ENCODE assay signal across 11 cellular contexts in the genomic region with DNA sequence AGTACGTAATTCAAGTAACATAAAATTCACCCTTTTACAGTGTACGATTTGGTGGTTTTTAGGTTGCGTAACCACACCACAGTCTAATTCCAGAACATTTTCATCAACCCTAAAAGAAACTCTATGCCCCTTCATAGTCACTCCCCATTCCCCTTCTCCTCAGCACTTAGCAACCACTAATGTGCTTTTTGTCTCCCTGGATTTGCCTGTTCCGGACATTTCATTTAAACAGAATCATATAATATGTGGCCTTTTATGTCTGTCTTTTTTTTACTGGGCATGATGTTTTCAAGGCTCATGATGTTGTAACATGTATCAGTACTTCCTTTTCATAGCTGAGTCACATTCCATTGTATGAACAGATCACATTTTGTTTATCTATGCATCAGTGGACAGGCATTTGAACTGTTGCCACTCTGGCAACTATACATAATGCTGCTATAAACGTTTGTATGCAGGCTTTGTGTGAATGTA. TPM values are rescaled to one million over a fixed set of nuclear protein-coding genes. Genes with fewer than 3 reads are reported as not detected.
DNase-seq lines count a peak whose midpoint lies in the region; ATAC-seq and TF ChIP-seq lines count a peak whose summit lies in the region.
"Had no signal": no experiment of that assay in that cellular context is flagged by ENCODE, and none has a peak within 500 bp of the region (broad histone marks: within the 10 kb centered on the region; RNA-seq: fewer than 3 reads in every experiment).

No MANE protein-coding gene starts in this region.

- TF ChIP-seq CTCF in CD14-positive monocyte (IDR thresholded peaks at IDR 0.05): no peak
- TF ChIP-seq CTCF in astrocyte of the cerebellum (IDR thresholded peaks at IDR 0.05; ENCODE audit: low read depth, low read length, missing control alignments): no peak
- TF ChIP-seq CTCF in uterus (IDR thresholded peaks at IDR 0.05): no peak
- no peak for TF ChIP-seq CTCF in WTC11 (IDR thresholded peaks at IDR 0.05)

- H3K4me3 ChIP-seq in MG63 (no peak overlapping the region), astrocyte of the cerebellum (ENCODE audit: low read depth, low read length) (no peak overlapping the region), uterus (no peak overlapping the region)

- H3K27me3 ChIP-seq in MG63: no peaks in the 10 kb centered on the region
- no peaks in the 10 kb centered on the region for H3K27me3 ChIP-seq in uterus

- POLR2A ChIA-PET in WTC11 (lab: Charles Lee): no interaction called here

- H3K27me3 Mint-ChIP-seq in CD14-positive monocyte (ENCODE audit: low read depth in 3 of 3) (peaks cover 0 to 2% (median 1%) of the 10 kb centered on the region in 3 donors), WTC11 (ENCODE audit: low read depth) (no peaks in the 10 kb centered on the region)

- intact Hi-C loops in CD14-positive monocyte (cut with micrococcal nuclease) (no loop called here), uterus (cut with DNase I; ENCODE audit: low total_unique reads) (no loop called here)

- no peak for TF ChIP-seq POLR2A in uterus (IDR thresholded peaks at IDR 0.05)

- H3K4me1 Mint-ChIP-seq in CD14-positive monocyte (peaks cover 21% of the 10 kb centered on the region), WTC11 (no peaks in the 10 kb centered on the region)

- no peak overlapping the region for H3K27ac ChIP-seq in uterus

- H3K36me3 Mint-ChIP-seq in CD14-positive monocyte (no peaks in the 10 kb centered on the region), WTC11 (peaks cover 80% of the 10 kb centered on the region)

- H3K9me3 Mint-ChIP-seq in CD14-positive monocyte (peaks cover 15 to 27% (median 17%) of the 10 kb centered on the region in 7 donors), WTC11 (peaks cover 7% of the 10 kb centered on the region)

- in situ Hi-C loops in astrocyte of the cerebellum (cut with HindIII; ENCODE audit: low sequenced_read_pairs): no loop called here

- no peak for ATAC-seq in WTC11
- no peak for ATAC-seq in activated CD4-positive, CD25-positive, alpha-beta regulatory T cell treated with anti-CD3 and anti-CD28 coated beads, Interleukin-2, amount 50 U/mL, for 24 hours
- ATAC-seq: activated naive CD4-positive, alpha-beta T cell treated with anti-CD3 and anti-CD28 coated beads, Interleukin-2, amount 50 U/mL, for 72 hours; right cardiac atrium had no signal

- H3K36me3 ChIP-seq in MG63: peaks cover 10% of the 10 kb centered on the region
- no peaks in the 10 kb centered on the region for H3K36me3 ChIP-seq in uterus

- CTCF ChIA-PET in WTC11 (lab: Charles Lee): no interaction called here

- DNase-seq in CD14-positive monocyte (ENCODE audit: low spot score): no peak
- peak; percentile 50 for DNase-seq in MG63
- peak; percentile 11 for DNase-seq in astrocyte of the cerebellum (ENCODE audit: low read depth)
- peak; percentile 57 for DNase-seq in kidney tubule cell (ENCODE audit: low spot score)
- no peak for DNase-seq in uterus
- no peak for DNase-seq in WTC11 (ENCODE audit: low spot score)
- DNase-seq in activated CD4-positive, alpha-beta T cell treated with anti-CD3 and anti-CD28 coated beads for 48 hours: no peak
- DNase-seq: Caco-2, right cardiac atrium had no signal

- H3K4me1 ChIP-seq in uterus: no peaks in the 10 kb centered on the region
- H3K4me1 ChIP-seq: Caco-2 had no signal

- peak overlapping the region in 1 of 2 donors; percentile 31 for H3K4me3 Mint-ChIP-seq in CD14-positive monocyte
- no peak overlapping the region for H3K4me3 Mint-ChIP-seq in WTC11

- H3K9me3 ChIP-seq in MG63 (peaks cover 9% of the 10 kb centered on the region), uterus (peaks cover 0 to 9% of the 10 kb centered on the region in 2 donors)

- H3K27ac Mint-ChIP-seq in CD14-positive monocyte (peak overlapping the region in 5 of 7 donors; percentile 8 to 92 (median 88)), WTC11 (no peak overlapping the region)
- H3K27ac Mint-ChIP-seq: activated naive CD4-positive, alpha-beta T cell treated with anti-CD3 and anti-CD28 coated beads, Interleukin-2, amount 50 U/mL, for 72 hours had no signal

TF ChIP-seq in WTC11, 78 proteins besides CTCF, POLR2A, EP300 and RAD21:
- TF ChIP-seq, protein P1, sequence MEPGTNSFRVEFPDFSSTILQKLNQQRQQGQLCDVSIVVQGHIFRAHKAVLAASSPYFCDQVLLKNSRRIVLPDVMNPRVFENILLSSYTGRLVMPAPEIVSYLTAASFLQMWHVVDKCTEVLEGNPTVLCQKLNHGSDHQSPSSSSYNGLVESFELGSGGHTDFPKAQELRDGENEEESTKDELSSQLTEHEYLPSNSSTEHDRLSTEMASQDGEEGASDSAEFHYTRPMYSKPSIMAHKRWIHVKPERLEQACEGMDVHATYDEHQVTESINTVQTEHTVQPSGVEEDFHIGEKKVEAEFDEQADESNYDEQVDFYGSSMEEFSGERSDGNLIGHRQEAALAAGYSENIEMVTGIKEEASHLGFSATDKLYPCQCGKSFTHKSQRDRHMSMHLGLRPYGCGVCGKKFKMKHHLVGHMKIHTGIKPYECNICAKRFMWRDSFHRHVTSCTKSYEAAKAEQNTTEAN (CRISPR knock-in tag; IDR thresholded peaks at IDR 0.05): no peak
- TF ChIP-seq NFE2L1 (CRISPR knock-in tag; IDR thresholded peaks at IDR 0.05) (no peak), ELF4 (CRISPR knock-in tag; IDR thresholded peaks at IDR 0.05; ENCODE audit: low read depth) (no peak), SP1 (CRISPR knock-in tag; conservative IDR thresholded peaks at IDR 0.05) (no peak), MXD4 (CRISPR knock-in tag; IDR thresholded peaks at IDR 0.05; ENCODE audit: borderline replicate concordance) (no peak), ZBTB21 (CRISPR knock-in tag; IDR thresholded peaks at IDR 0.05; ENCODE audit: borderline replicate concordance) (no peak), ETV6 (CRISPR knock-in tag; IDR thresholded peaks at IDR 0.05) (no peak), ZNF396 (CRISPR knock-in tag; IDR thresholded peaks at IDR 0.05; ENCODE audit: borderline replicate concordance) (no peak), HMGA2 (CRISPR knock-in tag; IDR thresholded peaks at IDR 0.05) (no peak)
- TF ChIP-seq, protein P2, sequence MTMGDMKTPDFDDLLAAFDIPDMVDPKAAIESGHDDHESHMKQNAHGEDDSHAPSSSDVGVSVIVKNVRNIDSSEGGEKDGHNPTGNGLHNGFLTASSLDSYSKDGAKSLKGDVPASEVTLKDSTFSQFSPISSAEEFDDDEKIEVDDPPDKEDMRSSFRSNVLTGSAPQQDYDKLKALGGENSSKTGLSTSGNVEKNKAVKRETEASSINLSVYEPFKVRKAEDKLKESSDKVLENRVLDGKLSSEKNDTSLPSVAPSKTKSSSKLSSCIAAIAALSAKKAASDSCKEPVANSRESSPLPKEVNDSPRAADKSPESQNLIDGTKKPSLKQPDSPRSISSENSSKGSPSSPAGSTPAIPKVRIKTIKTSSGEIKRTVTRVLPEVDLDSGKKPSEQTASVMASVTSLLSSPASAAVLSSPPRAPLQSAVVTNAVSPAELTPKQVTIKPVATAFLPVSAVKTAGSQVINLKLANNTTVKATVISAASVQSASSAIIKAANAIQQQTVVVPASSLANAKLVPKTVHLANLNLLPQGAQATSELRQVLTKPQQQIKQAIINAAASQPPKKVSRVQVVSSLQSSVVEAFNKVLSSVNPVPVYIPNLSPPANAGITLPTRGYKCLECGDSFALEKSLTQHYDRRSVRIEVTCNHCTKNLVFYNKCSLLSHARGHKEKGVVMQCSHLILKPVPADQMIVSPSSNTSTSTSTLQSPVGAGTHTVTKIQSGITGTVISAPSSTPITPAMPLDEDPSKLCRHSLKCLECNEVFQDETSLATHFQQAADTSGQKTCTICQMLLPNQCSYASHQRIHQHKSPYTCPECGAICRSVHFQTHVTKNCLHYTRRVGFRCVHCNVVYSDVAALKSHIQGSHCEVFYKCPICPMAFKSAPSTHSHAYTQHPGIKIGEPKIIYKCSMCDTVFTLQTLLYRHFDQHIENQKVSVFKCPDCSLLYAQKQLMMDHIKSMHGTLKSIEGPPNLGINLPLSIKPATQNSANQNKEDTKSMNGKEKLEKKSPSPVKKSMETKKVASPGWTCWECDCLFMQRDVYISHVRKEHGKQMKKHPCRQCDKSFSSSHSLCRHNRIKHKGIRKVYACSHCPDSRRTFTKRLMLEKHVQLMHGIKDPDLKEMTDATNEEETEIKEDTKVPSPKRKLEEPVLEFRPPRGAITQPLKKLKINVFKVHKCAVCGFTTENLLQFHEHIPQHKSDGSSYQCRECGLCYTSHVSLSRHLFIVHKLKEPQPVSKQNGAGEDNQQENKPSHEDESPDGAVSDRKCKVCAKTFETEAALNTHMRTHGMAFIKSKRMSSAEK (CRISPR knock-in tag; IDR thresholded peaks at IDR 0.05; ENCODE audit: borderline replicate concordance): no peak
- TF ChIP-seq, protein P3, sequence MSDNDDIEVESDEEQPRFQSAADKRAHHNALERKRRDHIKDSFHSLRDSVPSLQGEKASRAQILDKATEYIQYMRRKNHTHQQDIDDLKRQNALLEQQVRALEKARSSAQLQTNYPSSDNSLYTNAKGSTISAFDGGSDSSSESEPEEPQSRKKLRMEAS (CRISPR knock-in tag; IDR thresholded peaks at IDR 0.05): no peak

RNA-seq across cellular contexts. Expression of a gene that starts 20.8 kb away (rescaled TPM):
- under 1 TPM; 0.57 to 0.76 TPM for polyA plus RNA-seq in CD14-positive monocyte
- total RNA-seq in MG63 (2014; rRNA removed; shearing (Covaris generic); ENCODE audit: low replicate concordance): 1.8 and 2.8 TPM in 2 replicates
- total RNA-seq in uterus: 10 to 100 TPM in 2 of 4 donors, 1 to 10 TPM in 2; 5.9 to 53.2 (median 22.4) TPM
- 38.8 to 47.7 TPM (median 47.5 TPM) in 3 replicates for total RNA-seq in WTC11 (2021)

Comparison
In these comparisons a context has a peak if more than half of its experiments do, and no peak if none do; other contexts are left out.
1. DNase-seq: peak in MG63 (single experiment), astrocyte of the cerebellum (single experiment) and kidney tubule cell (single experiment); none in CD14-positive monocyte (single experiment), uterus (0 of 2), WTC11 (single experiment) and activated CD4-positive, alpha-beta T cell treated with anti-CD3 and anti-CD28 coated beads for 48 hours (single experiment).